11 cellular contexts compared by ENCODE assay signal in the genomic region with DNA sequence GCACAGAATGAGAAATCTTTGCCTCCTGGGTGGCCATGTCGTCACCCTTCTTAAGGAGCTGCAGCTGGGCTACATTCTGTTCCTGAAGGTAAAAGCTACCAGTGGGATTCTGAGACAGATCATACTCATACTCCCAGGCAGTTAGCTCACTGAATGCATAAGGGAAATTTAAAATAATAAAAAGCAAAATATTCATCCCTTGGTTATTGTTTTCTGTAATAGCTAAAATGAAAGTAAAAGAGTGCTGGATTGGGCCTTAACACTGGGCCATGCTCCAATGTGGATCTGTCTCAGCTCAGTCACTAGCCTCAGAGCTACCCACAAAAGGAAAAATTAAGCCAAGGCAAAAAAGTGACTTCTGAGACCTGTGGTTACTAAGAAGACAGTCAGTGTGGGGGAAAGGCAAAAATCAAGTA. TPM values are rescaled to one million over a fixed set of nuclear protein-coding genes. Genes with fewer than 3 reads are reported as not detected.
A peak's percentile ranks its signal among the peaks of the same experiment; 100 is the strongest.
DNase-seq lines count a peak whose midpoint lies in the region; ATAC-seq, FAIRE-seq and TF ChIP-seq lines count a peak whose summit lies in the region.
"Had no signal": no experiment of that assay in that cellular context is flagged by ENCODE, and none has a peak within 500 bp of the region (broad histone marks: within the 10 kb centered on the region; RNA-seq: fewer than 3 reads in every experiment).

No MANE protein-coding gene starts in this region.

- DNase-seq in activated T-cell treated with anti-CD3 and anti-CD28 coated beads, Interleukin-2, amount 50 U/mL, for 72 hours = peak; percentile 20 to 25
- DNase-seq in activated T-cell treated with anti-CD3 and anti-CD28 coated beads, Interleukin-2, amount 50 U/mL, for 48 hours = no peak
- DNase-seq in adipocyte (ENCODE audit: low read depth) = peak; percentile 26
- DNase-seq in HepG2 (ENCODE audit: low spot score) = no peak
- no peak for DNase-seq in tibial nerve (ENCODE audit: low spot score in 2 of 2)
- DNase-seq in posterior cingulate gyrus = no peak
- no peak for DNase-seq in iPS-NIHi7 (ENCODE audit: extremely low spot score)
- no peak for DNase-seq in effector CD8-positive, alpha-beta T cell (lab: John Stamatoyannopoulos, UW)
- DNase-seq: naive B cell, NCI-H748 treated with DMSO at 0.1 percent for 48 hours had no signal

- TF ChIP-seq CTCF in HepG2 (CRISPR knock-in tag; IDR thresholded peaks at IDR 0.05) = no peak
- no peak for TF ChIP-seq CTCF in tibial nerve (IDR thresholded peaks at IDR 0.05)

- POLR2A ChIA-PET in HepG2 (lab: Yijun Ruan, JAX) = interaction anchor here (1.0 to 4.8 kb wide), 2 partner anchors 16 to 17 kb away, joined by 5 to 63 read pairs; a partner anchor contains a TSS

- H3K27ac ChIP-seq in HepG2 (ENCODE audit: extremely low read length, insufficient read depth, low read length) = no peak overlapping the region
- peak overlapping the region; percentile 15 to 72 (median 44) for H3K27ac ChIP-seq in tibial nerve
- H3K27ac ChIP-seq: KMS-11 had no signal

- no peaks in the 10 kb centered on the region for H3K9me3 ChIP-seq in adipocyte (ENCODE audit: control insufficient read depth, low read length)
- no peaks in the 10 kb centered on the region; the same call in 1 of the 2 replicates for H3K9me3 ChIP-seq in HepG2 (ENCODE audit: low read length)
- no peaks in the 10 kb centered on the region for H3K9me3 ChIP-seq in tibial nerve

- no peaks in the 10 kb centered on the region for H3K36me3 ChIP-seq in adipocyte (ENCODE audit: control insufficient read depth, insufficient read depth, low read length, severe bottlenecking)
- no peaks in the 10 kb centered on the region for H3K36me3 ChIP-seq in HepG2 (replicated peaks in 1 of 2; ENCODE audit: control insufficient read depth in 1 of 2, insufficient read depth in 2 of 2, low read length in 2 of 2)
- H3K36me3 ChIP-seq in tibial nerve = no peaks in the 10 kb centered on the region

- H3K79me2 ChIP-seq in HepG2 (ENCODE audit: insufficient read depth, low read length) = no peaks in the 10 kb centered on the region

- H3K27ac Mint-ChIP-seq in activated T-cell treated with anti-CD3 and anti-CD28 coated beads, Interleukin-2, amount 50 U/mL, for 72 hours = peak overlapping the region; percentile 93
- H3K27ac Mint-ChIP-seq: naive B cell had no signal

- no peak for FAIRE-seq in HepG2 (lab: Jason Lieb, UNC)

- H3K4me3 Mint-ChIP-seq in activated T-cell treated with anti-CD3 and anti-CD28 coated beads, Interleukin-2, amount 50 U/mL, for 72 hours = peak overlapping the region; percentile 74 to 87
- H3K4me3 Mint-ChIP-seq: naive B cell had no signal

- TF ChIP-seq POLR2A in HepG2 (IDR thresholded peaks at IDR 0.05; ENCODE audit: insufficient read depth in 1 of 2, low read depth in 2 of 2, low read length in 2 of 2) = no peak
- TF ChIP-seq POLR2A in tibial nerve (IDR thresholded peaks at IDR 0.05) = no peak

- in situ Hi-C loops in HepG2 (cut with HindIII; ENCODE audit: extremely low pct_ligation_motif_present, low pct_unique_long_range_greater_than_20kb) = no loop called here

- H3K4me1 Mint-ChIP-seq in activated T-cell treated with anti-CD3 and anti-CD28 coated beads, Interleukin-2, amount 50 U/mL, for 72 hours (ENCODE audit: low read depth) = peaks cover 42% of the 10 kb centered on the region
- H3K4me1 Mint-ChIP-seq: naive B cell had no signal

- BruUV-seq in HepG2 (replicated peaks; lab: Mats Ljungman, UMichigan) = no TSS peak

- intact Hi-C loops in HepG2 (cut with micrococcal nuclease; ENCODE audit: unreplicated experiment) = no loop called here
- intact Hi-C loops in posterior cingulate gyrus (cut with DNase I) = no loop called here

- H2AFZ ChIP-seq in HepG2 (ENCODE audit: low read length) = no peak overlapping the region

- H3K9ac ChIP-seq in adipocyte (ENCODE audit: low read length) (peak overlapping the region; percentile 67), HepG2 (ENCODE audit: insufficient read depth, low read depth, low read length) (no peak overlapping the region)
- H3K9ac ChIP-seq: KMS-11 had no signal

- no peaks in the 10 kb centered on the region for H4K20me1 ChIP-seq in HepG2 (ENCODE audit: insufficient read depth, low read length)

- H3K4me1 ChIP-seq in adipocyte (ENCODE audit: control insufficient read depth, insufficient read depth, low read length) (peaks cover 24% of the 10 kb centered on the region), HepG2 (ENCODE audit: insufficient read depth, low read length) (peaks cover 39% of the 10 kb centered on the region), tibial nerve (peaks cover 0 to 6% (median 0%) of the 10 kb centered on the region in 4 donors)

- 0 out of 2 replicates have a peak overlapping the region, but pooled peaks have one; percentile 26 for H3K4me2 ChIP-seq in HepG2 (ENCODE audit: low read depth, low read length)
- H3K4me2 ChIP-seq: KMS-11 had no signal

- CTCF ChIA-PET in HepG2 (lab: Yijun Ruan, JAX; ENCODE audit: low intra/inter-chr PET ratio, low total read pairs) = no interaction called here

- TF ChIP-seq RAD21 in HepG2 (CRISPR knock-in tag; IDR thresholded peaks at IDR 0.05) = no peak

- peaks cover 1 to 4% of the 10 kb centered on the region in 2 donors for H3K36me3 Mint-ChIP-seq in activated T-cell treated with anti-CD3 and anti-CD28 coated beads, Interleukin-2, amount 50 U/mL, for 72 hours (ENCODE audit: insufficient read depth in 2 of 2)
- H3K36me3 Mint-ChIP-seq: naive B cell had no signal

- TF ChIP-seq EP300 in HepG2 (IDR thresholded peaks at IDR 0.05; ENCODE audit: low read depth in 2 of 2, low read length in 2 of 2) = no peak
- no peak for TF ChIP-seq EP300 in HepG2 (CRISPR knock-in tag; IDR thresholded peaks at IDR 0.05; ENCODE audit: borderline replicate concordance)
- no peak for TF ChIP-seq EP300 in tibial nerve (IDR thresholded peaks at IDR 0.05)

- 60% methylated on average over 1 of the region's 1 CpG for WGBS in HepG2 (ENCODE audit: low lambda C conversion rate)
- 60 to 73% methylated on average over 1 of the region's 1 CpG for WGBS in tibial nerve, 2 donors

- H3K27me3 Mint-ChIP-seq in activated T-cell treated with anti-CD3 and anti-CD28 coated beads, Interleukin-2, amount 50 U/mL, for 72 hours (ENCODE audit: low read depth) = no peaks in the 10 kb centered on the region

- H3K9me3 Mint-ChIP-seq in activated T-cell treated with anti-CD3 and anti-CD28 coated beads, Interleukin-2, amount 50 U/mL, for 72 hours = no peaks in the 10 kb centered on the region

- peak; percentile 79 to 91 for ATAC-seq in activated T-cell treated with anti-CD3 and anti-CD28 coated beads, Interleukin-2, amount 50 U/mL, for 72 hours (replicated peaks in 1 of 2)
- no peak for ATAC-seq in HepG2

- H3K4me3 ChIP-seq in adipocyte (ENCODE audit: low read length) (peak overlapping the region; percentile 75), HepG2 (replicated peaks in 1 of 3; ENCODE audit: insufficient read depth in 1 of 3, low read depth in 2 of 3, low read length in 3 of 3) (no peak overlapping the region), tibial nerve (peak overlapping the region in 1 of 4 donors; percentile 28)

- H3K27me3 ChIP-seq in adipocyte (replicated peaks; ENCODE audit: control insufficient read depth, insufficient read depth, low read length) = no peaks in the 10 kb centered on the region
- H3K27me3 ChIP-seq in HepG2 (ENCODE audit: control insufficient read depth in 1 of 2, insufficient read depth in 2 of 2, low read length in 2 of 2) = no peaks in the 10 kb centered on the region; a peak in 1 of 5 replicates
- H3K27me3 ChIP-seq in tibial nerve = no peaks in the 10 kb centered on the region

RNA-seq across cellular contexts. Expression of a gene that starts 8.9 kb away (rescaled TPM):
- 10 to 100 TPM; 14.2 to 14.9 TPM for total RNA-seq in activated T-cell treated with anti-CD3 and anti-CD28 coated beads, Interleukin-2, amount 50 U/mL, for 72 hours
- total RNA-seq in HepG2 (2016; rRNA removed; fragmentation: Illumina TruSeq; extraction: Trizol) = 3.4 and 4.9 TPM in 2 replicates
- total RNA-seq in HepG2 (2016; cell fraction: cytosol; rRNA removed; fragmentation: Illumina TruSeq; extraction: Trizol; ENCODE audit: low read depth) = 11.3 and 18.9 TPM in 2 replicates
- total RNA-seq in HepG2 (2016; cell fraction: insoluble cytoplasmic fraction; rRNA removed; fragmentation: Illumina TruSeq; extraction: Trizol) = 3.1 and 3.9 TPM in 2 replicates
- 4.8 and 9.2 TPM in 2 replicates for total RNA-seq in HepG2 (2016; cell fraction: membrane; rRNA removed; fragmentation: Illumina TruSeq; extraction: Trizol)
- 3.6 and 5.0 TPM in 2 replicates for total RNA-seq in HepG2 (2016; cell fraction: nucleus; rRNA removed; fragmentation: Illumina TruSeq; extraction: Trizol)
- 8.6 and 9.1 TPM in 2 replicates for polyA plus RNA-seq in HepG2 (2011; rRNA removed)
- 5.3 and 9.7 TPM in 2 replicates for polyA plus RNA-seq in HepG2 (2011; cell fraction: cytosol; rRNA removed)
- polyA plus RNA-seq in HepG2 (2011; cell fraction: nucleus; rRNA removed) = 24.5 and 26.0 TPM in 2 replicates
- polyA plus RNA-seq in HepG2 (2012) = 4.3 and 5.5 TPM in 2 replicates
- polyA plus RNA-seq in HepG2 (2016; cell fraction: cytosol; fragmentation: Illumina TruSeq; extraction: Trizol; ENCODE audit: low read depth) = 0.75 and 0.90 TPM in 2 replicates
- 3.5 and 4.2 TPM in 2 replicates for polyA plus RNA-seq in HepG2 (2016; cell fraction: insoluble cytoplasmic fraction; fragmentation: Illumina TruSeq; extraction: Trizol; ENCODE audit: low read depth)
- polyA plus RNA-seq in HepG2 (2016; cell fraction: membrane; fragmentation: Illumina TruSeq; extraction: Trizol; ENCODE audit: low read depth) = 0.78 and 0.89 TPM in 2 replicates
- 9.9 and 10.3 TPM in 2 replicates for polyA plus RNA-seq in HepG2 (2016; cell fraction: nucleus; fragmentation: Illumina TruSeq; extraction: Trizol; ENCODE audit: insufficient read depth, low read depth)
- 3.9 and 5.9 TPM in 2 replicates for polyA minus RNA-seq in HepG2 (2011; rRNA and poly(A)+ RNA removed; ENCODE audit: low replicate concordance)
- 1.9 and 2.6 TPM in 2 replicates for polyA minus RNA-seq in HepG2 (2011; cell fraction: cytosol; rRNA and poly(A)+ RNA removed)
- polyA minus RNA-seq in HepG2 (2011; cell fraction: nucleus; rRNA and poly(A)+ RNA removed) = 8.8 and 11.6 TPM in 2 replicates
- total RNA-seq in tibial nerve = 10 to 100 TPM; 19.2 to 41.4 (median 25.9) TPM

RNA-seq across cellular contexts. Expression of a gene that starts 18.1 kb away (rescaled TPM):
- total RNA-seq in activated T-cell treated with anti-CD3 and anti-CD28 coated beads, Interleukin-2, amount 50 U/mL, for 72 hours = 10 to 100 TPM; 68.6 to 68.8 TPM
- total RNA-seq in HepG2 (2016; rRNA removed; fragmentation: Illumina TruSeq; extraction: Trizol) (26.0 and 37.3 TPM in 2 replicates), tibial nerve (100 to 1,000 TPM in 3 of 4 donors, 10 to 100 TPM in 1; 91.0 to 124 (median 114) TPM)
- 23.2 and 25.4 TPM in 2 replicates for total RNA-seq in HepG2 (2016; cell fraction: cytosol; rRNA removed; fragmentation: Illumina TruSeq; extraction: Trizol; ENCODE audit: low read depth)
- 23.4 and 37.6 TPM in 2 replicates for total RNA-seq in HepG2 (2016; cell fraction: insoluble cytoplasmic fraction; rRNA removed; fragmentation: Illumina TruSeq; extraction: Trizol)
- total RNA-seq in HepG2 (2016; cell fraction: membrane; rRNA removed; fragmentation: Illumina TruSeq; extraction: Trizol) = 25.1 and 27.8 TPM in 2 replicates
- total RNA-seq in HepG2 (2016; cell fraction: nucleus; rRNA removed; fragmentation: Illumina TruSeq; extraction: Trizol) = 30.5 and 36.8 TPM in 2 replicates
- polyA plus RNA-seq in HepG2 (2011; rRNA removed) = 28.5 and 29.6 TPM in 2 replicates
- polyA plus RNA-seq in HepG2 (2011; cell fraction: cytosol; rRNA removed) = 21.0 and 24.9 TPM in 2 replicates
- polyA plus RNA-seq in HepG2 (2011; cell fraction: nucleus; rRNA removed) = 30.7 and 35.6 TPM in 2 replicates
- polyA plus RNA-seq in HepG2 (2012) = 24.9 and 27.0 TPM in 2 replicates
- polyA plus RNA-seq in HepG2 (2016; cell fraction: cytosol; fragmentation: Illumina TruSeq; extraction: Trizol; ENCODE audit: low read depth) = 6.2 and 6.5 TPM in 2 replicates
- polyA plus RNA-seq in HepG2 (2016; cell fraction: insoluble cytoplasmic fraction; fragmentation: Illumina TruSeq; extraction: Trizol; ENCODE audit: low read depth) = 18.2 and 18.4 TPM in 2 replicates
- polyA plus RNA-seq in HepG2 (2016; cell fraction: membrane; fragmentation: Illumina TruSeq; extraction: Trizol; ENCODE audit: low read depth) = 12.5 and 13.5 TPM in 2 replicates
- 36.5 and 39.4 TPM in 2 replicates for polyA plus RNA-seq in HepG2 (2016; cell fraction: nucleus; fragmentation: Illumina TruSeq; extraction: Trizol; ENCODE audit: insufficient read depth, low read depth)
- 37.9 and 66.1 TPM in 2 replicates for polyA minus RNA-seq in HepG2 (2011; rRNA and poly(A)+ RNA removed; ENCODE audit: low replicate concordance)
- 35.0 and 40.6 TPM in 2 replicates for polyA minus RNA-seq in HepG2 (2011; cell fraction: cytosol; rRNA and poly(A)+ RNA removed)
- 30.6 and 37.2 TPM in 2 replicates for polyA minus RNA-seq in HepG2 (2011; cell fraction: nucleus; rRNA and poly(A)+ RNA removed)

Comparison
In these comparisons a context has a peak if more than half of its experiments do, and no peak if none do; other contexts are left out.
1. DNase-seq: peak in activated T-cell treated with anti-CD3 and anti-CD28 coated beads, Interleukin-2, amount 50 U/mL, for 72 hours (2 of 2) and adipocyte (single experiment); none in activated T-cell treated with anti-CD3 and anti-CD28 coated beads, Interleukin-2, amount 50 U/mL, for 48 hours (0 of 2), HepG2 (single experiment), tibial nerve (0 of 2), posterior cingulate gyrus (0 of 10), iPS-NIHi7 (single experiment) and effector CD8-positive, alpha-beta T cell (single experiment).